ENCODE assay signal across 1 cellular context in the genomic region with DNA sequence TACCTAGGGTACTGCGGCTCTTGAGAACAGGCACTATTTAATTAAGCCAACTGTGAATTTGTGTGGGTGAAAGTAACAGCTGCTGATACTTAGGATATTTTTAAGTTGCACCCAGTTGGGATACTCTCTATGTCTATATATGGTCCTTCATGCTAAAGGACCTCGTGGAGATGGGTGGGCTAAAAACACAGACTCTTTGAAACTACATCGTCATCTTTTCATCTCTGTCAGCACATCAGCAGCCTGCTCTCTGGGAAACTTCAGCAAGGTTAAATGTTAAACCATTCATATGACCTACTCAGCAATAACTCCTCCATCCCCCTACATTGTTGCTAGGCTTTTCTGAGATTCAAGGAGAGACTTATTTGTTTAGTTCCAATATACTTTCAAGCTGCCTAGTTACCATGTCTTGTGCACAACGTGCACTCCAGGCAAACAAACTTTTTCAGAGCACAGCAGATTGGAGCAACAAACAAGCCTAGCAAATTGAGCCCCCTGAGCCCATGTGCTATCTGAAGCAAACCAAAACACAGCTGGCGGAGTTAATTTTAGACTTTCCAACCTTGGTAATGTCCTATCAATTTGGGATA.
A peak's percentile ranks its signal among the peaks of the same experiment; 100 is the strongest.
TF ChIP-seq lines count a peak whose summit lies in the region.

No MANE protein-coding gene starts in this region.

TF ChIP-seq in GM12878, 131 proteins besides CTCF, POLR2A, EP300 and RAD21:
- TF ChIP-seq SMAD1 (IDR thresholded peaks at IDR 0.05; ENCODE audit: low read depth, partially characterized antibody) (no peak), RUNX3 (IDR thresholded peaks at IDR 0.05; ENCODE audit: low read length) (0 out of 2 replicates have a peak, but pooled peaks have one; percentile 8), MEF2A (IDR thresholded peaks at IDR 0.05; ENCODE audit: insufficient read depth, low read depth, low read length) (no peak), YY1 (IDR thresholded peaks at IDR 0.05; ENCODE audit: low read depth, low read length) (no peak), GATAD2B (conservative IDR thresholded peaks at IDR 0.05; ENCODE audit: low read depth) (no peak), ZBTB4 (CRISPR knock-in tag; IDR thresholded peaks at IDR 0.05) (no peak), PKNOX1 (IDR thresholded peaks at IDR 0.05) (no peak), PAX8 (IDR thresholded peaks at IDR 0.05) (no peak), TAF1 (IDR thresholded peaks at IDR 0.05; ENCODE audit: borderline replicate concordance, low read depth, low read length) (no peak), CEBPB (IDR thresholded peaks at IDR 0.05; ENCODE audit: borderline replicate concordance in 1 of 2, low read depth in 2 of 2, low read length in 2 of 2) (no peak), IKZF1 (conservative IDR thresholded peaks at IDR 0.05) (peak; percentile 40; the same call in 1 of the 2 replicates), WRNIP1 (IDR thresholded peaks at IDR 0.05; ENCODE audit: borderline replicate concordance, low read depth, low read length) (no peak), SREBF1 (IDR thresholded peaks at IDR 0.05; ENCODE audit: low read length) (no peak), EED (IDR thresholded peaks at IDR 0.05; ENCODE audit: low read depth) (0 out of 2 replicates have a peak, but pooled peaks have one; percentile 25), IKZF2 (IDR thresholded peaks at IDR 0.05) (peak in 1 of 2 experiments; percentile 15; a peak in 1 of 4 replicates), RCOR1 (conservative IDR thresholded peaks at IDR 0.05; ENCODE audit: low read depth, low read length) (no peak), BMI1 (IDR thresholded peaks at IDR 0.05; ENCODE audit: borderline replicate concordance) (no peak), ZZZ3 (IDR thresholded peaks at IDR 0.05; ENCODE audit: control insufficient read depth, insufficient read length, low read depth) (no peak), NFYA (IDR thresholded peaks at IDR 0.05; ENCODE audit: borderline replicate concordance, low read depth, low read length) (no peak), ZNF384 (IDR thresholded peaks at IDR 0.05; ENCODE audit: borderline replicate concordance, low read depth, low read length) (no peak)
- TF ChIP-seq, protein P1, sequence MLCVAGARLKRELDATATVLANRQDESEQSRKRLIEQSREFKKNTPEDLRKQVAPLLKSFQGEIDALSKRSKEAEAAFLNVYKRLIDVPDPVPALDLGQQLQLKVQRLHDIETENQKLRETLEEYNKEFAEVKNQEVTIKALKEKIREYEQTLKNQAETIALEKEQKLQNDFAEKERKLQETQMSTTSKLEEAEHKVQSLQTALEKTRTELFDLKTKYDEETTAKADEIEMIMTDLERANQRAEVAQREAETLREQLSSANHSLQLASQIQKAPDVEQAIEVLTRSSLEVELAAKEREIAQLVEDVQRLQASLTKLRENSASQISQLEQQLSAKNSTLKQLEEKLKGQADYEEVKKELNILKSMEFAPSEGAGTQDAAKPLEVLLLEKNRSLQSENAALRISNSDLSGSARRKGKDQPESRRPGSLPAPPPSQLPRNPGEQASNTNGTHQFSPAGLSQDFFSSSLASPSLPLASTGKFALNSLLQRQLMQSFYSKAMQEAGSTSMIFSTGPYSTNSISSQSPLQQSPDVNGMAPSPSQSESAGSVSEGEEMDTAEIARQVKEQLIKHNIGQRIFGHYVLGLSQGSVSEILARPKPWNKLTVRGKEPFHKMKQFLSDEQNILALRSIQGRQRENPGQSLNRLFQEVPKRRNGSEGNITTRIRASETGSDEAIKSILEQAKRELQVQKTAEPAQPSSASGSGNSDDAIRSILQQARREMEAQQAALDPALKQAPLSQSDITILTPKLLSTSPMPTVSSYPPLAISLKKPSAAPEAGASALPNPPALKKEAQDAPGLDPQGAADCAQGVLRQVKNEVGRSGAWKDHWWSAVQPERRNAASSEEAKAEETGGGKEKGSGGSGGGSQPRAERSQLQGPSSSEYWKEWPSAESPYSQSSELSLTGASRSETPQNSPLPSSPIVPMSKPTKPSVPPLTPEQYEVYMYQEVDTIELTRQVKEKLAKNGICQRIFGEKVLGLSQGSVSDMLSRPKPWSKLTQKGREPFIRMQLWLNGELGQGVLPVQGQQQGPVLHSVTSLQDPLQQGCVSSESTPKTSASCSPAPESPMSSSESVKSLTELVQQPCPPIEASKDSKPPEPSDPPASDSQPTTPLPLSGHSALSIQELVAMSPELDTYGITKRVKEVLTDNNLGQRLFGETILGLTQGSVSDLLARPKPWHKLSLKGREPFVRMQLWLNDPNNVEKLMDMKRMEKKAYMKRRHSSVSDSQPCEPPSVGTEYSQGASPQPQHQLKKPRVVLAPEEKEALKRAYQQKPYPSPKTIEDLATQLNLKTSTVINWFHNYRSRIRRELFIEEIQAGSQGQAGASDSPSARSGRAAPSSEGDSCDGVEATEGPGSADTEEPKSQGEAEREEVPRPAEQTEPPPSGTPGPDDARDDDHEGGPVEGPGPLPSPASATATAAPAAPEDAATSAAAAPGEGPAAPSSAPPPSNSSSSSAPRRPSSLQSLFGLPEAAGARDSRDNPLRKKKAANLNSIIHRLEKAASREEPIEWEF (IDR thresholded peaks at IDR 0.05; ENCODE audit: insufficient replicate concordance, low read depth, low read length) = no peak
- TF ChIP-seq, protein P2, sequence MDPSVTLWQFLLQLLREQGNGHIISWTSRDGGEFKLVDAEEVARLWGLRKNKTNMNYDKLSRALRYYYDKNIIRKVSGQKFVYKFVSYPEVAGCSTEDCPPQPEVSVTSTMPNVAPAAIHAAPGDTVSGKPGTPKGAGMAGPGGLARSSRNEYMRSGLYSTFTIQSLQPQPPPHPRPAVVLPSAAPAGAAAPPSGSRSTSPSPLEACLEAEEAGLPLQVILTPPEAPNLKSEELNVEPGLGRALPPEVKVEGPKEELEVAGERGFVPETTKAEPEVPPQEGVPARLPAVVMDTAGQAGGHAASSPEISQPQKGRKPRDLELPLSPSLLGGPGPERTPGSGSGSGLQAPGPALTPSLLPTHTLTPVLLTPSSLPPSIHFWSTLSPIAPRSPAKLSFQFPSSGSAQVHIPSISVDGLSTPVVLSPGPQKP (IDR thresholded peaks at IDR 0.05; ENCODE audit: low read depth, low read length) = no peak
- TF ChIP-seq, protein P3, sequence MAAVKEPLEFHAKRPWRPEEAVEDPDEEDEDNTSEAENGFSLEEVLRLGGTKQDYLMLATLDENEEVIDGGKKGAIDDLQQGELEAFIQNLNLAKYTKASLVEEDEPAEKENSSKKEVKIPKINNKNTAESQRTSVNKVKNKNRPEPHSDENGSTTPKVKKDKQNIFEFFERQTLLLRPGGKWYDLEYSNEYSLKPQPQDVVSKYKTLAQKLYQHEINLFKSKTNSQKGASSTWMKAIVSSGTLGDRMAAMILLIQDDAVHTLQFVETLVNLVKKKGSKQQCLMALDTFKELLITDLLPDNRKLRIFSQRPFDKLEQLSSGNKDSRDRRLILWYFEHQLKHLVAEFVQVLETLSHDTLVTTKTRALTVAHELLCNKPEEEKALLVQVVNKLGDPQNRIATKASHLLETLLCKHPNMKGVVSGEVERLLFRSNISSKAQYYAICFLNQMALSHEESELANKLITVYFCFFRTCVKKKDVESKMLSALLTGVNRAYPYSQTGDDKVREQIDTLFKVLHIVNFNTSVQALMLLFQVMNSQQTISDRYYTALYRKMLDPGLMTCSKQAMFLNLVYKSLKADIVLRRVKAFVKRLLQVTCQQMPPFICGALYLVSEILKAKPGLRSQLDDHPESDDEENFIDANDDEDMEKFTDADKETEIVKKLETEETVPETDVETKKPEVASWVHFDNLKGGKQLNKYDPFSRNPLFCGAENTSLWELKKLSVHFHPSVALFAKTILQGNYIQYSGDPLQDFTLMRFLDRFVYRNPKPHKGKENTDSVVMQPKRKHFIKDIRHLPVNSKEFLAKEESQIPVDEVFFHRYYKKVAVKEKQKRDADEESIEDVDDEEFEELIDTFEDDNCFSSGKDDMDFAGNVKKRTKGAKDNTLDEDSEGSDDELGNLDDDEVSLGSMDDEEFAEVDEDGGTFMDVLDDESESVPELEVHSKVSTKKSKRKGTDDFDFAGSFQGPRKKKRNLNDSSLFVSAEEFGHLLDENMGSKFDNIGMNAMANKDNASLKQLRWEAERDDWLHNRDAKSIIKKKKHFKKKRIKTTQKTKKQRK (IDR thresholded peaks at IDR 0.05; ENCODE audit: low read depth, low read length) = no peak
